In the genomic region with DNA sequence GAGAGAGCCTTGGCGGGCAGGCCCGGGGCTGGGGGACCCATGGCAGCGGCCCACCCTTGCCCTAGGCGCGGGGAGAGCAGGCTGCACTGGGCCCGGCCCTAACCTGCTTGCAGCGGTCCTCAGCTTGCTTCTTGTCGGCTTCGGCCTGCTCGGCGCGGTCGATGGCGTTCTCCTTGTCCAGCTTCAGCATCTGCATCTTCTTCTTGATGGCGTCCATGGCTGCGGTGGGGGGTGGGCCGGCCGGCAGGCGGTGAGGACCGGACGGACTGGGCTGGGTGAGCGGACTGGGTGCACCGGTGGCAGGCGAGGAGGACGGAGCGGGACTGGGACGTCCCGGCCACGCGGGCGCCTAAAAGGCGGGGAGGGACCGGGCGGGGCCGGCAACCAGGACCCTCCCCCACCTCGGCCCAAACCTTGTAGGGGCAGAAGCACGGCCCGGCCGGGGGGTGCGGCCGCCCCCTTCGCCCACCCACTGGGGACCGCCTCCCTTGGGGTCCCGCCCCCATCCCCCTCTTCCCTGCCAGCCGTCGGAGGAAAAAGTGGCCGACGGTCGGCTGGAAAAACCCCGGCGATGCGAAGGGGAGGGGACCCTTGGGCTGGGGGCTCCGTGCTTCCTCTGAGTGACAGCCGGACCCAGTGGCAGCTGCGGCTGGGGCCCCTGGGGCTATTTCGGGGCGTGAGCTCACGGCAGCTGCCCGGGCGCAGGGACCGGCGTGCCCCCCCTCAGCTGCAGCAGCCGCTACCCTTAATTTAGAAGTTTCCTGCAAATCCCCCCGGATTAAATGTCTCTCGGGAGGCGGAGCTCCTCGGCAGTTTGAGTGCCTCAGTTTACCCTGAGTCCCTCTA, we compare ENCODE assay signal across 1 cellular context.
TF ChIP-seq lines count a peak whose summit lies in the region.

Gene TPM2, minus strand, starts transcription at position 325 of the 846 bp plus-strand sequence. Its CDS starts 108 bp downstream, at position 217.

TF ChIP-seq in WTC11, 78 proteins besides CTCF, POLR2A, EP300 and RAD21 (continued from another document):
- TF ChIP-seq, protein P1, sequence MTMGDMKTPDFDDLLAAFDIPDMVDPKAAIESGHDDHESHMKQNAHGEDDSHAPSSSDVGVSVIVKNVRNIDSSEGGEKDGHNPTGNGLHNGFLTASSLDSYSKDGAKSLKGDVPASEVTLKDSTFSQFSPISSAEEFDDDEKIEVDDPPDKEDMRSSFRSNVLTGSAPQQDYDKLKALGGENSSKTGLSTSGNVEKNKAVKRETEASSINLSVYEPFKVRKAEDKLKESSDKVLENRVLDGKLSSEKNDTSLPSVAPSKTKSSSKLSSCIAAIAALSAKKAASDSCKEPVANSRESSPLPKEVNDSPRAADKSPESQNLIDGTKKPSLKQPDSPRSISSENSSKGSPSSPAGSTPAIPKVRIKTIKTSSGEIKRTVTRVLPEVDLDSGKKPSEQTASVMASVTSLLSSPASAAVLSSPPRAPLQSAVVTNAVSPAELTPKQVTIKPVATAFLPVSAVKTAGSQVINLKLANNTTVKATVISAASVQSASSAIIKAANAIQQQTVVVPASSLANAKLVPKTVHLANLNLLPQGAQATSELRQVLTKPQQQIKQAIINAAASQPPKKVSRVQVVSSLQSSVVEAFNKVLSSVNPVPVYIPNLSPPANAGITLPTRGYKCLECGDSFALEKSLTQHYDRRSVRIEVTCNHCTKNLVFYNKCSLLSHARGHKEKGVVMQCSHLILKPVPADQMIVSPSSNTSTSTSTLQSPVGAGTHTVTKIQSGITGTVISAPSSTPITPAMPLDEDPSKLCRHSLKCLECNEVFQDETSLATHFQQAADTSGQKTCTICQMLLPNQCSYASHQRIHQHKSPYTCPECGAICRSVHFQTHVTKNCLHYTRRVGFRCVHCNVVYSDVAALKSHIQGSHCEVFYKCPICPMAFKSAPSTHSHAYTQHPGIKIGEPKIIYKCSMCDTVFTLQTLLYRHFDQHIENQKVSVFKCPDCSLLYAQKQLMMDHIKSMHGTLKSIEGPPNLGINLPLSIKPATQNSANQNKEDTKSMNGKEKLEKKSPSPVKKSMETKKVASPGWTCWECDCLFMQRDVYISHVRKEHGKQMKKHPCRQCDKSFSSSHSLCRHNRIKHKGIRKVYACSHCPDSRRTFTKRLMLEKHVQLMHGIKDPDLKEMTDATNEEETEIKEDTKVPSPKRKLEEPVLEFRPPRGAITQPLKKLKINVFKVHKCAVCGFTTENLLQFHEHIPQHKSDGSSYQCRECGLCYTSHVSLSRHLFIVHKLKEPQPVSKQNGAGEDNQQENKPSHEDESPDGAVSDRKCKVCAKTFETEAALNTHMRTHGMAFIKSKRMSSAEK (CRISPR knock-in tag; IDR thresholded peaks at IDR 0.05; ENCODE audit: borderline replicate concordance), result no peak
- no peak; the same call in 1 of the 2 replicates for TF ChIP-seq ARID4B (CRISPR knock-in tag; IDR thresholded peaks at IDR 0.05; ENCODE audit: borderline replicate concordance)
